Comparison of ENCODE assay signal across 11 cellular contexts in the genomic region with DNA sequence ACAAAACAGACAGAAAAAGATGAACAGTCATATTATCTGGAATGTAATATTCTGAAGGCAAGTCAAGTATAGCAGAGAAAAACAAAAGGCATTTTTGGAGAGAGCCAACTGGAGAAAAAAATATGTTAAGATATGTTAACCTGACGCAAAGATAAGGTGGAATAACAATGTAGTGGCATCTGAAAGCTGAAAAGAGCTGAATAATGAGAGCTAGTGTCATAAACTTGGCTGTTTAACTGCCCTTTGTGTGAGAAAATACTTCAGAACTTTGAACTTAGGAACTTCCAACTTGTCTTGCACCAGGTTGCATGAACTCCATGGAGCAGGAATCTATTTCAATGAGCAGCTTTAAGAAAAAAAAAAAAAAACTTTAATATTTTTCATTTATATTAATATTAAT. TPM values are rescaled to one million over a fixed set of nuclear protein-coding genes. Genes with fewer than 3 reads are reported as not detected.
"Had no signal": no experiment of that assay in that cellular context is flagged by ENCODE, and none has a peak within 500 bp of the region (broad histone marks: within the 10 kb centered on the region; RNA-seq: fewer than 3 reads in every experiment).

No MANE protein-coding gene starts in this region.

- DNase-seq: GM23248, GOT3, H7, HFFc6, KBM-7 had no signal

- H3K27ac ChIP-seq: GM23248 had no signal

- H3K36me3 Mint-ChIP-seq: IgD-negative memory B cell had no signal

- FAIRE-seq: HTR-8/SVneo had no signal

- H3K27me3 Mint-ChIP-seq: IgD-negative memory B cell had no signal

- H3K9me3 ChIP-seq: HAP-1 had no signal

- H3K4me1 ChIP-seq: HAP-1 had no signal

- H3K4me3 Mint-ChIP-seq: HFFc6, IgD-negative memory B cell had no signal

- H3K4me3 ChIP-seq: GM23248, HAP-1 had no signal

- ATAC-seq: HCT116 had no signal

- H3K27ac Mint-ChIP-seq: HFFc6, IgD-negative memory B cell had no signal

- H3K4me1 Mint-ChIP-seq: IgD-negative memory B cell had no signal

- H3K9me3 Mint-ChIP-seq: HFFc6, IgD-negative memory B cell had no signal

RNA-seq across cellular contexts. Expression of gene RAB33A, which starts 32.9 kb away (rescaled TPM):
- total RNA-seq: H4, H7, HT-29 had no signal
